In the genomic region with DNA sequence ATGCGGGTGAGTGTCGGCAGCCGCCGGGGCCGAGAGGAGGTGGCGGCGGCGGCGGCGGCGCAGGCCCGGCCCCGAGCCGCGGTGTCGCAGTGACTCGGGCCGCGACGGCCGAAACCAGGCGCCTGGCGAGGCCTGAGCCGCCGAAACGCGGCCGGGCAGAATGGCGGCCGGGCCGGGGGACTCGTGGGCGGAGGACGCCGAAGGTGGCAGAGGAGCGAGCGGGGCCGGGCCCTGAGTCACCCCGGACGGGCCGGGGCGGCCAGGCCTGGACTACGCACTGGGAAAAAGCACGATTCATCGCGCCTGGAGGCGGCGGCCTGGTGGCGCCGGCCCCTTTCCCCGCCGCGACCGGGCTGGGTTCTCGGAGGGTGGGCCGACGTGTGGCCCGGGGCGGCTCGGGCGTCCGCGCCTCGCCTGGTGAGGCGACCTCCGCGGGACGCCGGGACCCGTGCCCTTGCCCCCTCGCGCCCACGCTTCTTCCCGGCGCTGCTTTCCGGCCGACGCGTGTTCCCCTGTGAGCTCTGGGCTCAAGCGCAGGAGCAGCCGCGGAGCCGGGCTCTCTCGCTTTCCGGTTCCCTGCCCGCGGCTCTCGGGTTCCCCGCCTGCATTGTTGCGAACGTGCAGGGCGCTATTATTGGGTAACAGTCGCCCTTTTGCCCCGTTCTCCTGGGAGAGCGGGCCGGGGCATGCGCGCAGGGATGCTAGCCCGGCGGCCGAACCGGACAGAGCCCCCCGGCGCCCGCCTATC, we compare ENCODE assay signal across 1 cellular context.
A peak's percentile ranks its signal among the peaks of the same experiment; 100 is the strongest.
TF ChIP-seq lines count a peak whose summit lies in the region.

No MANE protein-coding gene starts in this region.

TF ChIP-seq in K562, 482 proteins besides CTCF, POLR2A, EP300 and RAD21 (continued from another document):
- TF ChIP-seq, protein P1, sequence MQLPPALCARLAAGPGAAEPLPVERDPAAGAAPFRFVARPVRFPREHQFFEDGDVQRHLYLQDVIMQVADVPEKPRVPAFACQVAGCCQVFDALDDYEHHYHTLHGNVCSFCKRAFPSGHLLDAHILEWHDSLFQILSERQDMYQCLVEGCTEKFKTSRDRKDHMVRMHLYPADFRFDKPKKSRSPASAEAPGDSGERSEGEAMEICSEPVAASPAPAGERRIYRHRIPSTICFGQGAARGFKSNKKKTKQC (CRISPR knock-in tag; IDR thresholded peaks at IDR 0.05): peak; percentile 86
- peak; percentile 77; the same call in 1 of the 2 replicates for TF ChIP-seq ZNF76 (CRISPR knock-in tag; IDR thresholded peaks at IDR 0.05; ENCODE audit: borderline replicate concordance)
- TF ChIP-seq, protein P2, sequence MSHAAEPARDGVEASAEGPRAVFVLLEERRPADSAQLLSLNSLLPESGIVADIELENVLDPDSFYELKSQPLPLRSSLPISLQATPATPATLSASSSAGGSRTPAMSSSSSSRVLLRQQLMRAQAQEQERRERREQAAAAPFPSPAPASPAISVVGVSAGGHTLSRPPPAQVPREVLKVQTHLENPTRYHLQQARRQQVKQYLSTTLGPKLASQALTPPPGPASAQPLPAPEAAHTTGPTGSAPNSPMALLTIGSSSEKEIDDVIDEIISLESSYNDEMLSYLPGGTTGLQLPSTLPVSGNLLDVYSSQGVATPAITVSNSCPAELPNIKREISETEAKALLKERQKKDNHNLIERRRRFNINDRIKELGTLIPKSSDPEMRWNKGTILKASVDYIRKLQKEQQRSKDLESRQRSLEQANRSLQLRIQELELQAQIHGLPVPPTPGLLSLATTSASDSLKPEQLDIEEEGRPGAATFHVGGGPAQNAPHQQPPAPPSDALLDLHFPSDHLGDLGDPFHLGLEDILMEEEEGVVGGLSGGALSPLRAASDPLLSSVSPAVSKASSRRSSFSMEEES (CRISPR knock-in tag; IDR thresholded peaks at IDR 0.05): no peak
- TF ChIP-seq SRSF3 (IDR thresholded peaks at IDR 0.05; ENCODE audit: insufficient read depth, low read length): peak; percentile 77; the same call in 1 of the 2 replicates
- peak; percentile 62 for TF ChIP-seq KDM5B (IDR thresholded peaks at IDR 0.05; ENCODE audit: insufficient replicate concordance, low read depth, low read length)
- peak; percentile 79 for TF ChIP-seq ZBTB17 (CRISPR knock-in tag; IDR thresholded peaks at IDR 0.05)
- no peak for TF ChIP-seq ARNT (IDR thresholded peaks at IDR 0.05)
- TF ChIP-seq ZBED1 (IDR thresholded peaks at IDR 0.05): no peak
- TF ChIP-seq, protein P3, sequence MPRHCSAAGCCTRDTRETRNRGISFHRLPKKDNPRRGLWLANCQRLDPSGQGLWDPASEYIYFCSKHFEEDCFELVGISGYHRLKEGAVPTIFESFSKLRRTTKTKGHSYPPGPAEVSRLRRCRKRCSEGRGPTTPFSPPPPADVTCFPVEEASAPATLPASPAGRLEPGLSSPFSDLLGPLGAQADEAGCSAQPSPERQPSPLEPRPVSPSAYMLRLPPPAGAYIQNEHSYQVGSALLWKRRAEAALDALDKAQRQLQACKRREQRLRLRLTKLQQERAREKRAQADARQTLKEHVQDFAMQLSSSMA (CRISPR knock-in tag; IDR thresholded peaks at IDR 0.05): 0 out of 2 replicates have a peak, but pooled peaks have one; percentile 50
- TF ChIP-seq, protein P4, sequence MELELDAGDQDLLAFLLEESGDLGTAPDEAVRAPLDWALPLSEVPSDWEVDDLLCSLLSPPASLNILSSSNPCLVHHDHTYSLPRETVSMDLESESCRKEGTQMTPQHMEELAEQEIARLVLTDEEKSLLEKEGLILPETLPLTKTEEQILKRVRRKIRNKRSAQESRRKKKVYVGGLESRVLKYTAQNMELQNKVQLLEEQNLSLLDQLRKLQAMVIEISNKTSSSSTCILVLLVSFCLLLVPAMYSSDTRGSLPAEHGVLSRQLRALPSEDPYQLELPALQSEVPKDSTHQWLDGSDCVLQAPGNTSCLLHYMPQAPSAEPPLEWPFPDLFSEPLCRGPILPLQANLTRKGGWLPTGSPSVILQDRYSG (tag; conservative IDR thresholded peaks at IDR 0.05; ENCODE audit: low read depth): no peak
